ENCODE assay signal across 9 cellular contexts in the genomic region with DNA sequence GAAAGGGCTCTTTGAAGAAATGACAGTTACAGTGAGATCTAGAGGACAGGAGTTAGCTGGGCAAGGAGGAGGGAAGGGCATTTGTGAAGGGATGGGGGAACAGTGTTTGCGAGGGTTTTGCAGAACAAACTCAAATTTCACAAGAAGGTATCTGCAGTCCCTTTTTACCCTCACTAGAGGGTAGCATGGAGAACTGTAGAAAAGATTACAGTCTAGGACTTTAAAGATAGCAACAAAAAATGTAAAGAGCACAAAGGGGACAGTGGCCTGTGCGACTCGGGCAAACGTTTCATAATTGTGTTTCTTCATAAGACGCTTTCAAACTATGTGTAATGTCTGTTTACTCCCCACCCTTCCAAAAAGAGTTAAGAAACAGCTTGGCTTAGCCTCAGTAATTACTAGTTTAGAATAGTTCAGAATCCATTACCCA. TPM values are rescaled to one million over a fixed set of nuclear protein-coding genes. Genes with fewer than 3 reads are reported as not detected.
A peak's percentile ranks its signal among the peaks of the same experiment; 100 is the strongest.
DNase-seq lines count a peak whose midpoint lies in the region; ATAC-seq and TF ChIP-seq lines count a peak whose summit lies in the region.
"Had no signal": no experiment of that assay in that cellular context is flagged by ENCODE, and none has a peak within 500 bp of the region (broad histone marks: within the 10 kb centered on the region; RNA-seq: fewer than 3 reads in every experiment).

No MANE protein-coding gene starts in this region.

- DNase-seq in NCI-H1105 treated with DMSO at 0.1 percent for 48 hours (lab: John Stamatoyannopoulos, UW) (peak; percentile 22), NCI-H1105 (lab: John Stamatoyannopoulos, UW) (no peak), NCI-H1092 (lab: John Stamatoyannopoulos, UW) (peak; percentile 11), astrocyte of the cerebellum (ENCODE audit: low read depth) (no peak), lower lobe of right lung (no peak), posterior cingulate gyrus (no peak)
- no peak for DNase-seq in stimulated activated CD8-positive, alpha-beta memory T cell treated with anti-CD3 and anti-CD28 coated beads, Interleukin-4, amount 100 ng/mL, for 48 hours

- no peaks in the 10 kb centered on the region for H3K9me3 ChIP-seq in lower lobe of right lung

- H3K27ac ChIP-seq in lower lobe of right lung: peak overlapping the region; percentile 8
- H3K27ac ChIP-seq: skin epidermis had no signal

- intact Hi-C loops in lower lobe of right lung (cut with DNase I) (no loop called here), posterior cingulate gyrus (cut with DNase I) (loop anchor here (5.0 kb wide), 1 partner anchor 115 kb away; no protein-coding TSS in a partner anchor)

- H3K36me3 ChIP-seq in lower lobe of right lung: peaks cover 6% of the 10 kb centered on the region

- H3K4me1 ChIP-seq in lower lobe of right lung: peaks cover 52% of the 10 kb centered on the region

- H3K27me3 ChIP-seq in lower lobe of right lung (ENCODE audit: low read depth): no peaks in the 10 kb centered on the region

- ATAC-seq in lower lobe of right lung (peak; percentile 47 to 74), GM21390 (IDR thresholded peaks at IDR 0.05; ENCODE audit: unreplicated experiment) (no peak)

- TF ChIP-seq CTCF in astrocyte of the cerebellum (IDR thresholded peaks at IDR 0.05; ENCODE audit: low read depth, low read length, missing control alignments) (peak; percentile 69), lower lobe of right lung (IDR thresholded peaks at IDR 0.05) (peak; percentile 54)

- in situ Hi-C loops in astrocyte of the cerebellum (cut with HindIII; ENCODE audit: low sequenced_read_pairs): loop anchor here (5.0 kb wide), 1 partner anchor 40 kb away; no protein-coding TSS in a partner anchor

- H3K4me3 ChIP-seq in astrocyte of the cerebellum (ENCODE audit: low read depth, low read length) (no peak overlapping the region), lower lobe of right lung (no peak overlapping the region)
- H3K4me3 ChIP-seq: skin epidermis had no signal

RNA-seq across cellular contexts. Expression of a gene that starts 21.2 kb away (rescaled TPM):
- total RNA-seq in lower lobe of right lung: 71.9 TPM

RNA-seq across cellular contexts. Expression of a gene that starts 59.5 kb away (rescaled TPM):
- 28.0 TPM for total RNA-seq in lower lobe of right lung

Comparison
In these comparisons a context has a peak if more than half of its experiments do, and no peak if none do; other contexts are left out.
1. DNase-seq: peak in NCI-H1105 treated with DMSO at 0.1 percent for 48 hours (single experiment) and NCI-H1092 (single experiment); none in NCI-H1105 (single experiment), astrocyte of the cerebellum (single experiment), lower lobe of right lung (single experiment), posterior cingulate gyrus (0 of 10) and stimulated activated CD8-positive, alpha-beta memory T cell treated with anti-CD3 and anti-CD28 coated beads, Interleukin-4, amount 100 ng/mL, for 48 hours (single experiment).